Comparison of ENCODE assay signal across 15 cellular contexts in genomic region chrX:9656277-9656676, GRCh38.
DNase-seq lines count a peak whose midpoint lies in the region; ATAC-seq and TF ChIP-seq lines count a peak whose summit lies in the region.
"Had no signal": no experiment of that assay in that cellular context is flagged by ENCODE, and none has a peak within 500 bp of the region (broad histone marks: within the 10 kb centered on the region; RNA-seq: fewer than 3 reads in every experiment).

No MANE protein-coding gene starts in this region.

- H3K27me3 ChIP-seq in heart left ventricle = no peaks in the 10 kb centered on the region
- H3K27me3 ChIP-seq: Peyer's patch, suprapubic skin had no signal

- TF ChIP-seq CTCF in heart left ventricle (IDR thresholded peaks at IDR 0.05) = no peak

- no peak for TF ChIP-seq POLR2A in heart left ventricle (IDR thresholded peaks at IDR 0.05)

- H3K36me3 ChIP-seq in heart left ventricle = no peaks in the 10 kb centered on the region
- H3K36me3 ChIP-seq: Peyer's patch had no signal

- H3K4me1 ChIP-seq in heart left ventricle = peaks cover 0 to 10% (median 0%) of the 10 kb centered on the region in 12 donors
- H3K4me1 ChIP-seq: Peyer's patch, suprapubic skin had no signal

- no peak overlapping the region for H3K4me3 ChIP-seq in heart left ventricle
- H3K4me3 ChIP-seq: Peyer's patch, suprapubic skin had no signal

- H3K9me3 ChIP-seq in heart left ventricle = no peaks in the 10 kb centered on the region
- H3K9me3 ChIP-seq: Peyer's patch, suprapubic skin had no signal

- ATAC-seq in heart left ventricle (peak; percentile 74 to 91 (median 88)), sciatic nerve (peak; percentile 38)

- DNase-seq in NCI-H146 (lab: John Stamatoyannopoulos, UW) (peak; percentile 60), NCI-H146 treated with DMSO at 0.1 percent for 48 hours (lab: John Stamatoyannopoulos, UW; ENCODE audit: unreplicated experiment) (no peak), NCI-H748 (lab: John Stamatoyannopoulos, UW; ENCODE audit: unreplicated experiment) (peak; percentile 81), heart left ventricle (peak in 2 of 5 donors; percentile 21 to 43), sciatic nerve (ENCODE audit: low spot score) (no peak), GOT3 (lab: John Stamatoyannopoulos, UW) (no peak), OCI-M1 (lab: John Stamatoyannopoulos, UW) (no peak), SIG-M5 (lab: John Stamatoyannopoulos, UW) (no peak)
- DNase-seq: activated CD4-positive, CD25-positive, alpha-beta regulatory T cell treated with anti-CD3 and anti-CD28 coated beads, Interleukin-2, amount 50 U/mL, for 72 hours; activated naive CD8-positive, alpha-beta T cell treated with anti-CD3 and anti-CD28 coated beads for 36 hours; CD8-positive, alpha-beta memory T cell; H7; Peyer's patch; stimulated activated CD4-positive, alpha-beta T cell treated with anti-CD3 and anti-CD28 coated beads, Interleukin-12 subunit alpha, Interleukin-12 subunit beta, amount 100 ng/mL, for 4 hours had no signal

- intact Hi-C loops in heart left ventricle (cut with DNase I) (no loop called here), sciatic nerve (cut with DNase I) (no loop called here)

- H3K27ac ChIP-seq in heart left ventricle = peak overlapping the region in 4 of 12 donors; percentile 5 to 27 (median 20)
- H3K27ac ChIP-seq: Peyer's patch, suprapubic skin had no signal

- 11 to 43% (median 31%) methylated on average over 3 to 6 of the region's 6 CpGs for WGBS in heart left ventricle, 4 donors

Comparison
In these comparisons a context has a peak if more than half of its experiments do, and no peak if none do; other contexts are left out.
1. DNase-seq: peak in NCI-H146 (single experiment) and NCI-H748 (single experiment); none in NCI-H146 treated with DMSO at 0.1 percent for 48 hours (single experiment), sciatic nerve (single experiment), GOT3 (single experiment), OCI-M1 (single experiment) and SIG-M5 (single experiment).